In the genomic region with DNA sequence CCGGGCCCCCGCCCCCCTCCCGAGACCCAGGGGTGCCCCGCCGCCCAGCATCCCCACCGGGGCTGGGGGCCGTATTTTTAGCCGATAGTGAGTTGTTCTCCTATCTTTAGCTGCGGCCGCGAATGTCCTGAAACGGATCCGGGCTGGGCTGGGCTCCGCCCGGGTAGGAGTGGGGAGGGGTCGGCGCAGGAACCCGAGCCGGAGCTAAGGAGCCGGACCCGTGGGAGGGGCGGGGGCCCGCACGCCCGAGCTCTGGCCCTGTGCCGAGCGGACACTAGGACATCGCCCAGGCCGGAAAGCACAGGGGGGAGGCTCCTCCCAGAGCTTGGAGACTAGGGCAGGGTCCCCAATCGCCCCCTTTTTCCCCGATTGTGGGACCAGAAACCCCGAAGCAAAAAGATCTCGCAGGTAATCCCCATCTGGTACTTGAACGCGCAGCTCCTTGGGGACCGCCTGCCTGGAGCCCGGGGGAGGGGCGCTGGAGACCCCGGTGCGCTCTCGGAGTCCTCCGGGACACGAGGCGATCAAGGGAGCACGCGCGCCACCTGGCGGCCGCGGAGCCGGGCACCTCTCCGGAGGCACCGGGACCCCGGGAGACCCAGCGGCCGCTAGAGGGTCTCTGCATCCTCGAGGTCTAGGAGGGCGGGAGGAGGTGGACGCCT, we compare ENCODE assay signal across 1 cellular context.
TF ChIP-seq lines count a peak whose summit lies in the region.

No MANE protein-coding gene starts in this region.

TF ChIP-seq in endothelial cell of umbilical vein, 7 proteins besides CTCF, POLR2A, EP300 and RAD21 (continued from another document):
- TF ChIP-seq, protein P1, sequence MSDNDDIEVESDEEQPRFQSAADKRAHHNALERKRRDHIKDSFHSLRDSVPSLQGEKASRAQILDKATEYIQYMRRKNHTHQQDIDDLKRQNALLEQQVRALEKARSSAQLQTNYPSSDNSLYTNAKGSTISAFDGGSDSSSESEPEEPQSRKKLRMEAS (IDR thresholded peaks at IDR 0.05; ENCODE audit: insufficient read depth, insufficient read length) = no peak
- peak; percentile 16 for TF ChIP-seq GATA2 (IDR thresholded peaks at IDR 0.05; ENCODE audit: insufficient read depth, insufficient read length, low read depth, low read length)
- TF ChIP-seq FOS (IDR thresholded peaks at IDR 0.05; ENCODE audit: borderline replicate concordance, insufficient read depth, low read length) = no peak
